In the genomic region with DNA sequence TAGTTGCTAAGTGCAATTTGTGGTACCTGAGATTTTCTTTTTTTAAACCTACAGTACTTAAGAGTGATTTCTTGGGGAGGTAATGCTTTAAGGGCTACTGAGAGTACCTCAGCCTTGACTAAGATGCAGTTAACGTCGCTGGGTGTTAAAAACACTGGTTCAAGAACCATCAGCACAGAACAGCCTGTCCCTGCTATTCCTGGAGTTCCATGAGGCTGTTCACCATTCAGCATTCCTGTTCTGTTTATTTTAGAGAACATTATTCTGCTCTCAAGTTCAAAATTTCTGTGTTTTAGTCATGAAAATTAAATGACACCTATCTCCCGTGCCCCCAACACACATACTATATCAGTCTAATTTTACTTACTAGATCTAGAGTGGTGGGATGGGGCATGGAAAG, we compare ENCODE assay signal across 24 cellular contexts. TPM values are rescaled to one million over a fixed set of nuclear protein-coding genes. Genes with fewer than 3 reads are reported as not detected.
DNase-seq lines count a peak whose midpoint lies in the region; ATAC-seq and TF ChIP-seq lines count a peak whose summit lies in the region.
"Had no signal": no experiment of that assay in that cellular context is flagged by ENCODE, and none has a peak within 500 bp of the region (broad histone marks: within the 10 kb centered on the region; RNA-seq: fewer than 3 reads in every experiment).

No MANE protein-coding gene starts in this region.

- POLR2A ChIA-PET in CD4-positive, alpha-beta T cell (lab: Charles Lee), result interaction anchor here (1.0 to 4.1 kb wide), 5 partner anchors 12 to 178 kb away, joined by 3 to 67 read pairs (median 7); partner anchors contain the start of gene ATP5F1E

- H4K20me1 ChIP-seq in Karpas-422 (ENCODE audit: insufficient read depth, low read depth, low read length) (peaks cover 18% of the 10 kb centered on the region), osteoblast (ENCODE audit: insufficient read depth, low read length) (peaks cover 7% of the 10 kb centered on the region)

- no peak for TF ChIP-seq CTCF in CD4-positive, alpha-beta T cell (IDR thresholded peaks at IDR 0.05)
- no peak for TF ChIP-seq CTCF in osteoblast (IDR thresholded peaks at IDR 0.05; ENCODE audit: extremely low read depth, low read depth, low read length)

- peaks cover 39% of the 10 kb centered on the region for H3K4me1 ChIP-seq in Karpas-422 (ENCODE audit: low read length)
- H3K4me1 ChIP-seq in osteoblast (ENCODE audit: insufficient read depth, low read length), result peaks cover 37% of the 10 kb centered on the region
- peaks cover 13% of the 10 kb centered on the region for H3K4me1 ChIP-seq in SJCRH30

- no peaks in the 10 kb centered on the region for H3K9me3 Mint-ChIP-seq in CD4-positive, alpha-beta T cell
- H3K9me3 Mint-ChIP-seq in central memory CD8-positive, alpha-beta T cell, result no peaks in the 10 kb centered on the region

- no peak for ATAC-seq in CD4-positive, alpha-beta T cell (ENCODE audit: poor library complexity)
- ATAC-seq in central memory CD8-positive, alpha-beta T cell (replicated peaks; ENCODE audit: extremely low read depth, poor library complexity, severe bottlenecking), result no peak
- ATAC-seq in sciatic nerve, result no peak
- ATAC-seq: HCT116 had no signal

- H2AFZ ChIP-seq in Karpas-422 (ENCODE audit: low read length) (peak overlapping the region; percentile 74; the same call in 1 of the 2 replicates), osteoblast (ENCODE audit: low read length) (peak overlapping the region; percentile 25)
- H2AFZ ChIP-seq: hepatocyte had no signal

- CTCF ChIA-PET in CD4-positive, alpha-beta T cell (lab: Charles Lee), result interaction anchor here (0.6 kb wide), 1 partner anchor 12 kb away, joined by 3 read pairs; the partner anchor contains the start of gene ATP5F1E

- peak overlapping the region; percentile 91 for H3K27ac Mint-ChIP-seq in CD4-positive, alpha-beta T cell
- H3K27ac Mint-ChIP-seq in central memory CD8-positive, alpha-beta T cell (ENCODE audit: low read depth), result peak overlapping the region; percentile 90

- DNase-seq in CD4-positive, alpha-beta T cell, result no peak
- DNase-seq in Karpas-422 (no peak), osteoblast (ENCODE audit: insufficient read length, low spot score, missing footprints) (no peak), sciatic nerve (ENCODE audit: low spot score) (no peak), SJCRH30 (no peak), NCI-H2227 treated with DMSO at 0.1 percent for 48 hours (lab: John Stamatoyannopoulos, UW) (no peak)
- DNase-seq in central memory CD8-positive, alpha-beta T cell (ENCODE audit: low spot score in 2 of 2), result no peak
- DNase-seq in stimulated activated CD4-positive, alpha-beta T cell treated with anti-CD3 and anti-CD28 coated beads, Interleukin-1b, Interleukin-23, amount 100 ng/mL, for 48 hours, result no peak
- DNase-seq: activated effector memory CD4-positive, alpha-beta T cell treated with anti-CD3 and anti-CD28 coated beads, Interleukin-2, amount 50 U/mL, for 16 hours; Caco-2; cortex of kidney; NCI-H1105 treated with DMSO at 0.1 percent for 48 hours; NCI-H2081 treated with DMSO at 0.1 percent for 48 hours; NCI-H524; posterior cingulate gyrus; SHP77; sigmoid colon; WERI-Rb-1 had no signal

- no peaks in the 10 kb centered on the region for H3K9me2 ChIP-seq in Karpas-422 (replicated peaks; ENCODE audit: insufficient read depth, low read length)

- H3K79me2 ChIP-seq in Karpas-422 (ENCODE audit: low read length) (peaks cover 33% of the 10 kb centered on the region), osteoblast (ENCODE audit: insufficient read depth, low read length) (peaks cover 33% of the 10 kb centered on the region)

- no peaks in the 10 kb centered on the region for H3K27me3 ChIP-seq in CD4-positive, alpha-beta T cell (ENCODE audit: control insufficient read depth, insufficient read depth, low read length)
- no peaks in the 10 kb centered on the region for H3K27me3 ChIP-seq in Karpas-422 (ENCODE audit: low read length)
- no peaks in the 10 kb centered on the region for H3K27me3 ChIP-seq in osteoblast (ENCODE audit: insufficient read depth, low read length)
- no peaks in the 10 kb centered on the region for H3K27me3 ChIP-seq in SJCRH30
- H3K27me3 ChIP-seq: breast epithelium, hepatocyte, sigmoid colon had no signal

- no peaks in the 10 kb centered on the region for H3K9me3 ChIP-seq in CD4-positive, alpha-beta T cell (ENCODE audit: control insufficient read depth, low read length)
- H3K9me3 ChIP-seq in Karpas-422 (ENCODE audit: low read length), result no peaks in the 10 kb centered on the region
- no peaks in the 10 kb centered on the region for H3K9me3 ChIP-seq in osteoblast (ENCODE audit: low read depth, low read length)
- H3K9me3 ChIP-seq in SJCRH30 (replicated peaks), result no peaks in the 10 kb centered on the region
- H3K9me3 ChIP-seq: breast epithelium, Caco-2, sigmoid colon had no signal

- intact Hi-C loops in CD4-positive, alpha-beta T cell (cut with DNase I, micrococcal nuclease), result loop anchor here (5.0 to 10.0 kb wide), 4 partner anchors 38 to 739 kb away; partner anchors contain the start of genes STX16 (in 2 of the 2) and RAB22A (in 1 of the 2)
- intact Hi-C loops in sciatic nerve (cut with DNase I), result no loop called here

- H3K27ac ChIP-seq in CD4-positive, alpha-beta T cell (ENCODE audit: low read depth, low read length), result no peak overlapping the region
- H3K27ac ChIP-seq in Karpas-422 (ENCODE audit: low read length), result no peak overlapping the region
- H3K27ac ChIP-seq in osteoblast (ENCODE audit: low read depth, low read length), result no peak overlapping the region
- no peak overlapping the region for H3K27ac ChIP-seq in SJCRH30
- H3K27ac ChIP-seq: hepatocyte, WERI-Rb-1 had no signal

- H3K27me3 Mint-ChIP-seq in CD4-positive, alpha-beta T cell, result peaks cover 2% of the 10 kb centered on the region
- peaks cover 4% of the 10 kb centered on the region for H3K27me3 Mint-ChIP-seq in central memory CD8-positive, alpha-beta T cell

- H3K36me3 ChIP-seq in Karpas-422 (ENCODE audit: insufficient read depth, low read length) (peaks cover 5% of the 10 kb centered on the region; the same call in 1 of the 2 replicates), osteoblast (ENCODE audit: insufficient read depth, low read length) (peaks cover 10% of the 10 kb centered on the region), SJCRH30 (peaks cover 15% of the 10 kb centered on the region)
- H3K36me3 ChIP-seq: breast epithelium, sigmoid colon had no signal

- H3K4me2 ChIP-seq in Karpas-422 (ENCODE audit: low read depth, low read length, poor library complexity, severe bottlenecking), result peak overlapping the region; percentile 98
- no peak overlapping the region for H3K4me2 ChIP-seq in osteoblast (ENCODE audit: insufficient read depth, low read length)
- H3K4me2 ChIP-seq: hepatocyte had no signal

- H3K4me3 Mint-ChIP-seq in CD4-positive, alpha-beta T cell, result peak overlapping the region; percentile 78
- no peak overlapping the region for H3K4me3 Mint-ChIP-seq in central memory CD8-positive, alpha-beta T cell

- H3K9ac ChIP-seq in Karpas-422 (ENCODE audit: low read length), result no peak overlapping the region

- no peak overlapping the region for H3K4me3 ChIP-seq in Karpas-422 (ENCODE audit: low read length)
- H3K4me3 ChIP-seq in osteoblast (ENCODE audit: insufficient read depth, low read length), result no peak overlapping the region
- no peak overlapping the region for H3K4me3 ChIP-seq in SJCRH30
- H3K4me3 ChIP-seq: breast epithelium, hepatocyte, lung, sigmoid colon had no signal

- peaks cover 19% of the 10 kb centered on the region for H3K36me3 Mint-ChIP-seq in CD4-positive, alpha-beta T cell (ENCODE audit: low read depth)
- H3K36me3 Mint-ChIP-seq in central memory CD8-positive, alpha-beta T cell (ENCODE audit: insufficient read depth), result peaks cover 18% of the 10 kb centered on the region

- peaks cover 43% of the 10 kb centered on the region for H3K4me1 Mint-ChIP-seq in CD4-positive, alpha-beta T cell (ENCODE audit: low read depth)
- H3K4me1 Mint-ChIP-seq in central memory CD8-positive, alpha-beta T cell, result peaks cover 34% of the 10 kb centered on the region

RNA-seq across cellular contexts. Expression of gene PRELID3B, which starts 1.7 kb away (rescaled TPM):
- 10 to 100 TPM; 55.8 to 59.1 TPM for total RNA-seq in CD4-positive, alpha-beta T cell
- 104 and 271 TPM in 2 replicates for total RNA-seq in Karpas-422 (2014; rRNA removed; shearing (Covaris generic); ENCODE audit: low replicate concordance)
- total RNA-seq in osteoblast (68.4 and 72.2 TPM in 2 replicates), sciatic nerve (30.5 TPM)
- total RNA-seq in SJCRH30 (2014; rRNA removed; shearing (Covaris generic)), result 298 and 331 TPM in 2 replicates

RNA-seq across cellular contexts. Expression of gene ATP5F1E, which starts 12.2 kb away (rescaled TPM):
- total RNA-seq in CD4-positive, alpha-beta T cell, result 10 to 100 TPM; 51.1 to 53.1 TPM
- 47.0 and 78.9 TPM in 2 replicates for total RNA-seq in Karpas-422 (2014; rRNA removed; shearing (Covaris generic); ENCODE audit: low replicate concordance)
- 19.5 and 23.0 TPM in 2 replicates for total RNA-seq in osteoblast
- total RNA-seq in sciatic nerve, result 38.4 TPM
- total RNA-seq in SJCRH30 (2014; rRNA removed; shearing (Covaris generic)), result 124 and 133 TPM in 2 replicates

RNA-seq across cellular contexts. Expression of gene TUBB1, which starts 25.1 kb away (rescaled TPM):
- total RNA-seq in CD4-positive, alpha-beta T cell, result under 1 TPM; 0.11 to 0.17 TPM
- not detected in 2 replicates for total RNA-seq in Karpas-422 (2014; rRNA removed; shearing (Covaris generic); ENCODE audit: low replicate concordance)
- total RNA-seq in osteoblast (not detected in 2 replicates), sciatic nerve (1.0 TPM)
- 0.03 TPM in 1 of 2 replicates, not detected in the other for total RNA-seq in SJCRH30 (2014; rRNA removed; shearing (Covaris generic))
- total RNA-seq: fibroblast of villous mesenchyme; T-helper 2 cell treated with Interferon-gamma antibody and Interleukin-4, amounts not matched to agents 100 ng/mL and 5 ng/mL, for 36 hours had no signal

RNA-seq across cellular contexts. Expression of gene CTSZ, which starts 37.2 kb away (rescaled TPM):
- 10 to 100 TPM; 14.7 to 17.7 TPM for total RNA-seq in CD4-positive, alpha-beta T cell
- total RNA-seq in Karpas-422 (2014; rRNA removed; shearing (Covaris generic); ENCODE audit: low replicate concordance), result 111 and 215 TPM in 2 replicates
- 223 and 264 TPM in 2 replicates for total RNA-seq in osteoblast
- 151 TPM for total RNA-seq in sciatic nerve
- total RNA-seq in SJCRH30 (2014; rRNA removed; shearing (Covaris generic)), result not detected in 2 replicates
